16 cellular contexts compared by ENCODE assay signal in the genomic region with DNA sequence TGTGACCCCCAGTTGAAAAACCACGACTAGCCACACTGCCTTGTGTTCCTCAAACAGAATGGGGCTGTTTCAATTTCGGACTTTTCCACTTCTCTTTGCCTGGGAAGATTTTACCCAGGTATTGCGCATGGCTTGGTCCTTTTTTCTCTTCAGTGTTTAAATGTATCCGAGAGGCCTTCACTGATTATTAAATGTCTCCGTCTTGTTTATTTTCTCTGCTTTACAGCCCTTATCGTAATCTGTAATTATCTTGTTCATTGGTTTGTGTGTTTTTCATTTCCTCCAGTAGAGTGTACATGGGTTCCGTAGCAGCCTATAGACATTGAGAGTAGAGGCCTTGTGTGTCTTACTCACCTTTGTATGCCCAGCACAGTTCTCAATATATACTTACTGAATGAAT. TPM values are rescaled to one million over a fixed set of nuclear protein-coding genes. Genes with fewer than 3 reads are reported as not detected.
DNase-seq lines count a peak whose midpoint lies in the region; ATAC-seq, FAIRE-seq and TF ChIP-seq lines count a peak whose summit lies in the region.
"Had no signal": no experiment of that assay in that cellular context is flagged by ENCODE, and none has a peak within 500 bp of the region (broad histone marks: within the 10 kb centered on the region; RNA-seq: fewer than 3 reads in every experiment).

No MANE protein-coding gene starts in this region.

- H3K23me2 ChIP-seq in H1 (ENCODE audit: low read depth, low read length): 0 out of 2 replicates have a peak, but pooled peaks cover 5% of the 10 kb centered on the region

- H3K27ac Mint-ChIP-seq in activated naive CD4-positive, alpha-beta T cell treated with anti-CD3 and anti-CD28 coated beads, Interleukin-2, amount 50 U/mL, for 24 hours: peak overlapping the region; percentile 13
- no peak overlapping the region for H3K27ac Mint-ChIP-seq in activated naive CD4-positive, alpha-beta T cell treated with anti-CD3 and anti-CD28 coated beads, Interleukin-2, amount 50 U/mL, for 72 hours
- H3K27ac Mint-ChIP-seq in type B pancreatic cell: no peak overlapping the region

- POLR2A ChIA-PET in H1 (lab: Charles Lee; ENCODE audit: partially characterized antibody): no interaction called here

- H4K20me1 ChIP-seq in H1 (replicated peaks in 1 of 2; ENCODE audit: control insufficient read depth in 1 of 2, insufficient read depth in 2 of 2, low read length in 2 of 2): no peaks in the 10 kb centered on the region

- CTCF ChIA-PET in H1 (lab: Charles Lee; ENCODE audit: partially characterized antibody): no interaction called here

- no peak overlapping the region for H3K56ac ChIP-seq in H1 (replicated peaks; ENCODE audit: insufficient read length, low read depth, low read length)

- TF ChIP-seq POLR2A in H1 (IDR thresholded peaks at IDR 0.05; ENCODE audit: control extremely low read depth in 1 of 2, low read depth in 2 of 2, low read length in 2 of 2): no peak

- H3K79me2 ChIP-seq in H1 (ENCODE audit: control insufficient read depth in 1 of 2, insufficient read depth in 2 of 2, low read length in 2 of 2): peaks cover 0 to 34% of the 10 kb centered on the region in 2 experiments; a peak in 2 of 4 replicates

- H3K4me1 Mint-ChIP-seq in activated naive CD4-positive, alpha-beta T cell treated with anti-CD3 and anti-CD28 coated beads, Interleukin-2, amount 50 U/mL, for 24 hours: peaks cover 32% of the 10 kb centered on the region
- no peaks in the 10 kb centered on the region for H3K4me1 Mint-ChIP-seq in type B pancreatic cell (ENCODE audit: unreplicated experiment)

- no peaks in the 10 kb centered on the region for H3K9me3 Mint-ChIP-seq in activated naive CD4-positive, alpha-beta T cell treated with anti-CD3 and anti-CD28 coated beads, Interleukin-2, amount 50 U/mL, for 24 hours
- H3K9me3 Mint-ChIP-seq in activated naive CD4-positive, alpha-beta T cell treated with anti-CD3 and anti-CD28 coated beads, Interleukin-2, amount 50 U/mL, for 72 hours: peaks cover 0 to 3% of the 10 kb centered on the region in 2 donors
- no peaks in the 10 kb centered on the region for H3K9me3 Mint-ChIP-seq in type B pancreatic cell

- H4K8ac ChIP-seq in H1 (ENCODE audit: extremely low read depth, insufficient read depth, low read length): no peak overlapping the region

- in situ Hi-C loops in GM13976 (cut with MboI; ENCODE audit: low sequenced_read_pairs, unreplicated experiment): no loop called here

- H3K27me3 Mint-ChIP-seq in activated naive CD4-positive, alpha-beta T cell treated with anti-CD3 and anti-CD28 coated beads, Interleukin-2, amount 50 U/mL, for 24 hours: no peaks in the 10 kb centered on the region
- H3K27me3 Mint-ChIP-seq in type B pancreatic cell: no peaks in the 10 kb centered on the region

- H3K4me3 ChIP-seq in H1 (ENCODE audit: extremely low read depth in 1 of 4, insufficient read depth in 2 of 4, low read depth in 3 of 4, low read length in 4 of 4): no peak overlapping the region

- H2AK5ac ChIP-seq in H1 (ENCODE audit: low read depth, low read length): no peak overlapping the region

- no peaks in the 10 kb centered on the region for H3K9me3 ChIP-seq in H1 (ENCODE audit: insufficient read depth in 2 of 2, low read depth in 1 of 2, low read length in 1 of 2)

- H3K27ac ChIP-seq in H1 (ENCODE audit: low read depth, low read length): no peak overlapping the region

- H3K4me3 Mint-ChIP-seq in activated naive CD4-positive, alpha-beta T cell treated with anti-CD3 and anti-CD28 coated beads, Interleukin-2, amount 50 U/mL, for 24 hours: no peak overlapping the region
- peak overlapping the region; percentile 67 for H3K4me3 Mint-ChIP-seq in type B pancreatic cell

- H3K4ac ChIP-seq in H1 (replicated peaks; ENCODE audit: insufficient read length, low read depth, low read length): no peak overlapping the region

- H2BK20ac ChIP-seq in H1 (ENCODE audit: low read length): no peak overlapping the region

- no peaks in the 10 kb centered on the region for H3K4me1 ChIP-seq in H1 (replicated peaks in 1 of 4; ENCODE audit: control insufficient read depth in 3 of 4, insufficient read depth in 4 of 4, low read length in 3 of 4)

- H3K9ac ChIP-seq in H1 (replicated peaks in 1 of 4; ENCODE audit: extremely low read depth in 1 of 4, low read depth in 3 of 4, low read length in 3 of 4): no peak overlapping the region

- H3K4me2 ChIP-seq in H1 (ENCODE audit: insufficient read depth in 1 of 2, low read depth in 2 of 2, low read length in 2 of 2): no peak overlapping the region

- H2BK120ac ChIP-seq in H1 (replicated peaks; ENCODE audit: low read depth, low read length): no peak overlapping the region

- H4K91ac ChIP-seq in H1 (replicated peaks; ENCODE audit: insufficient read length, low read length): no peak overlapping the region

- H2BK15ac ChIP-seq in H1 (ENCODE audit: low read length): no peak overlapping the region

- no peaks in the 10 kb centered on the region for H3K79me1 ChIP-seq in H1 (ENCODE audit: low read depth, low read length)

- H3K36me3 Mint-ChIP-seq in activated naive CD4-positive, alpha-beta T cell treated with anti-CD3 and anti-CD28 coated beads, Interleukin-2, amount 50 U/mL, for 24 hours: peaks cover 4% of the 10 kb centered on the region
- H3K36me3 Mint-ChIP-seq in activated naive CD4-positive, alpha-beta T cell treated with anti-CD3 and anti-CD28 coated beads, Interleukin-2, amount 50 U/mL, for 72 hours: peaks cover 0 to 16% of the 10 kb centered on the region in 2 donors
- H3K36me3 Mint-ChIP-seq in type B pancreatic cell: peaks cover 8% of the 10 kb centered on the region

- H3K18ac ChIP-seq in H1 (ENCODE audit: extremely low read depth, low read length): no peak overlapping the region

- no peak overlapping the region for H2AFZ ChIP-seq in H1 (ENCODE audit: low read length)

- no peak for TF ChIP-seq EP300 in H1 (IDR thresholded peaks at IDR 0.05; ENCODE audit: borderline replicate concordance in 1 of 2, low read depth in 2 of 2, low read length in 2 of 2)

- no peak for DNase-seq in activated naive CD4-positive, alpha-beta T cell treated with anti-CD3 and anti-CD28 coated beads, Interleukin-2, amount 50 U/mL, for 72 hours (ENCODE audit: low spot score in 2 of 2)
- DNase-seq in NCI-H748 (lab: John Stamatoyannopoulos, UW; ENCODE audit: unreplicated experiment): peak; percentile 54
- DNase-seq in H1 (ENCODE audit: low read depth in 1 of 2, low spot score in 2 of 2): no peak
- no peak for DNase-seq in type B pancreatic cell (ENCODE audit: extremely low spot score, unreplicated experiment)
- no peak for DNase-seq in GM13976 (ENCODE audit: low spot score)
- no peak for DNase-seq in KG1 (lab: John Stamatoyannopoulos, UW)
- DNase-seq in stimulated activated CD4-positive, alpha-beta T cell treated with anti-CD3 and anti-CD28 coated beads, Interleukin-2, amount 100 ng/mL, for 48 hours: no peak
- DNase-seq: C1 segment of cervical spinal cord, DMS79 treated with DMSO at 0.1 percent for 48 hours, GDM1, IMR-90, NCI-H1436, NCI-H774, SIG-M5 had no signal

- no peak overlapping the region for H3K23ac ChIP-seq in H1 (ENCODE audit: insufficient read length)

- no peak for TF ChIP-seq CTCF in H1 (IDR thresholded peaks at IDR 0.05; ENCODE audit: control extremely low read depth in 1 of 3, insufficient read depth in 1 of 3, low read depth in 1 of 3, low read length in 3 of 3)
- no peak for TF ChIP-seq CTCF in type B pancreatic cell (conservative IDR thresholded peaks at IDR 0.05)
- no peak for TF ChIP-seq CTCF in GM13976 (IDR thresholded peaks at IDR 0.05; ENCODE audit: borderline replicate concordance, control extremely low read depth, extremely low read depth, insufficient read depth, missing control alignments)

- H2BK5ac ChIP-seq in H1 (ENCODE audit: low read depth, low read length): no peak overlapping the region

- H3K14ac ChIP-seq in H1 (ENCODE audit: insufficient read length): no peak overlapping the region

- no peak for ATAC-seq in activated naive CD4-positive, alpha-beta T cell treated with anti-CD3 and anti-CD28 coated beads, Interleukin-2, amount 50 U/mL, for 72 hours

- H3K36me3 ChIP-seq in H1 (ENCODE audit: control insufficient read depth in 2 of 4, insufficient read depth in 4 of 4, low read length in 3 of 4): no peaks in the 10 kb centered on the region

- H2BK12ac ChIP-seq in H1 (ENCODE audit: low read depth, low read length): no peak overlapping the region

- no peaks in the 10 kb centered on the region for H3K27me3 ChIP-seq in H1 (replicated peaks in 1 of 4; ENCODE audit: control insufficient read depth in 3 of 4, extremely low read depth in 1 of 4, insufficient read depth in 3 of 4, low read length in 3 of 4)

- 92% methylated on average over 7 of the region's 7 CpGs; no CpG with 5 or more reads in 1 of the 2 experiments for WGBS in H1 (ENCODE audit: extremely low coverage in 1 of 2, insufficient coverage in 1 of 2, insufficient read length in 1 of 2, insufficient replicate concordance in 2 of 2, low coverage in 1 of 2, low lambda C conversion rate in 2 of 2, missing lambda C conversion rate in 1 of 2), 2 experiments

- no peak for TF ChIP-seq RAD21 in H1 (IDR thresholded peaks at IDR 0.05 in 1 of 2, conservative IDR thresholded peaks at IDR 0.05 in 1 of 2; ENCODE audit: low read depth in 2 of 2, low read length in 2 of 2)

- FAIRE-seq in H1 (lab: Jason Lieb, UNC): peak; percentile 58
- FAIRE-seq: H54 had no signal

- H4K5ac ChIP-seq in H1 (ENCODE audit: insufficient read length, low read depth, low read length): no peak overlapping the region

RNA-seq across cellular contexts. Expression of gene MOSPD2, which starts 2.4 kb away (rescaled TPM):
- 10 to 100 TPM; 19.0 to 21.1 TPM for total RNA-seq in activated naive CD4-positive, alpha-beta T cell treated with anti-CD3 and anti-CD28 coated beads, Interleukin-2, amount 50 U/mL, for 72 hours
- total RNA-seq in H1 (2021; fragmentation: NEBNext Ultra II Directional; extraction: Animal tissue kit (Norgen Biotek cat#: 25700)): 12.1 and 12.2 TPM in 2 replicates
- polyA plus RNA-seq in H1 (2011; rRNA removed): 3.1 and 4.5 TPM in 2 replicates
- polyA plus RNA-seq in H1 (2011; cell fraction: cytosol; rRNA removed): 7.4 TPM
- polyA plus RNA-seq in H1 (2011; cell fraction: nucleus; rRNA removed): 4.8 TPM
- 3.8 to 7.6 TPM (median 5.0 TPM) in 4 replicates for polyA plus RNA-seq in H1 (2012, experiment 1 of 2)
- polyA plus RNA-seq in H1 (2012, experiment 2 of 2): 0.42 TPM
- polyA plus RNA-seq in H1 (2013, experiment 1 of 2): 9.0 TPM
- 8.8 TPM for polyA plus RNA-seq in H1 (2013, experiment 2 of 2)
- polyA minus RNA-seq in H1 (2011; rRNA and poly(A)+ RNA removed): 18.3 and 23.7 TPM in 2 replicates
- 13.1 TPM for polyA minus RNA-seq in H1 (2011; cell fraction: cytosol; rRNA and poly(A)+ RNA removed)
- polyA minus RNA-seq in H1 (2011; cell fraction: nucleus; rRNA and poly(A)+ RNA removed): 44.5 TPM
- 11.3 and 12.1 TPM in 2 replicates for total RNA-seq in type B pancreatic cell (ENCODE audit: low replicate concordance)

RNA-seq across cellular contexts. Expression of gene FANCB, which starts 2.8 kb away (rescaled TPM):
- 10 to 100 TPM; 20.9 to 21.8 TPM for total RNA-seq in activated naive CD4-positive, alpha-beta T cell treated with anti-CD3 and anti-CD28 coated beads, Interleukin-2, amount 50 U/mL, for 72 hours
- total RNA-seq in H1 (2021; fragmentation: NEBNext Ultra II Directional; extraction: Animal tissue kit (Norgen Biotek cat#: 25700)): 12.2 and 13.8 TPM in 2 replicates
- 0.89 and 1.9 TPM in 2 replicates for polyA plus RNA-seq in H1 (2011; rRNA removed)
- 2.2 TPM for polyA plus RNA-seq in H1 (2011; cell fraction: cytosol; rRNA removed)
- 1.3 TPM for polyA plus RNA-seq in H1 (2011; cell fraction: nucleus; rRNA removed)
- polyA plus RNA-seq in H1 (2012, experiment 1 of 2): 1.5 to 4.6 TPM (median 2.2 TPM) in 4 replicates
- polyA plus RNA-seq in H1 (2012, experiment 2 of 2): 0.35 TPM
- polyA plus RNA-seq in H1 (2013, experiment 1 of 2): 5.1 TPM
- polyA plus RNA-seq in H1 (2013, experiment 2 of 2): 4.5 TPM
- 12.0 and 18.7 TPM in 2 replicates for polyA minus RNA-seq in H1 (2011; rRNA and poly(A)+ RNA removed)
- 6.1 TPM for polyA minus RNA-seq in H1 (2011; cell fraction: cytosol; rRNA and poly(A)+ RNA removed)
- 42.3 TPM for polyA minus RNA-seq in H1 (2011; cell fraction: nucleus; rRNA and poly(A)+ RNA removed)
- total RNA-seq in type B pancreatic cell (ENCODE audit: low replicate concordance): 3.9 and 12.0 TPM in 2 replicates
